Comparison of ENCODE assay signal across 8 cellular contexts in genomic region chr1:7646981-7647901, GRCh38.
DNase-seq lines count a peak whose midpoint lies in the region; ATAC-seq and TF ChIP-seq lines count a peak whose summit lies in the region.

No MANE protein-coding gene starts in this region.

- peak; percentile 63 for DNase-seq in NCI-H748 (lab: John Stamatoyannopoulos, UW; ENCODE audit: unreplicated experiment)
- DNase-seq in NCI-H748 treated with DMSO at 0.1 percent for 48 hours (lab: John Stamatoyannopoulos, UW), result no peak
- peak; percentile 45 for DNase-seq in NCI-H2081 treated with DMSO at 0.1 percent for 48 hours (lab: John Stamatoyannopoulos, UW)
- DNase-seq in activated CD4-positive, alpha-beta T cell treated with anti-CD3 and anti-CD28 coated beads, Interleukin-2, amount 50 U/mL, for 1 hour, result peak; percentile 67
- peak; percentile 71 for DNase-seq in colonic mucosa
- peak; percentile 48 to 63 for DNase-seq in lung microvascular endothelial cell (ENCODE audit: low read depth in 2 of 2)
- DNase-seq in stimulated activated CD8-positive, alpha-beta memory T cell treated with anti-CD3 and anti-CD28 coated beads, Interleukin-15, amount 100 ng/mL, for 4 hours (ENCODE audit: low read depth in 2 of 2), result peak; percentile 24 to 31

- no peaks in the 10 kb centered on the region for H3K36me3 ChIP-seq in colonic mucosa

- no peaks in the 10 kb centered on the region for H3K27me3 ChIP-seq in colonic mucosa

- intact Hi-C loops in colonic mucosa (cut with DNase I), result loop anchor here (5.0 kb wide), 3 partner anchors 195 to 605 kb away; no protein-coding TSS in a partner anchor

- peaks cover 2% of the 10 kb centered on the region for H3K4me1 ChIP-seq in colonic mucosa

- TF ChIP-seq CTCF in colonic mucosa (IDR thresholded peaks at IDR 0.05), result peak; percentile 89

- ATAC-seq in HG02759 (IDR thresholded peaks at IDR 0.05; ENCODE audit: unreplicated experiment), result no peak

- H3K9me3 ChIP-seq in colonic mucosa, result no peaks in the 10 kb centered on the region

- no peak overlapping the region for H3K27ac ChIP-seq in colonic mucosa

- H3K9ac ChIP-seq in colonic mucosa (ENCODE audit: low read depth in 2 of 2, low read length in 2 of 2), result no peak overlapping the region

- H3K4me3 ChIP-seq in colonic mucosa, result no peak overlapping the region
